In genomic region chr20:22819784-22820183, GRCh38 we compare ENCODE assay signal across 22 cellular contexts.
DNase-seq lines count a peak whose midpoint lies in the region; ATAC-seq, FAIRE-seq and TF ChIP-seq lines count a peak whose summit lies in the region.
"Had no signal": no experiment of that assay in that cellular context is flagged by ENCODE, and none has a peak within 500 bp of the region (broad histone marks: within the 10 kb centered on the region; RNA-seq: fewer than 3 reads in every experiment).

No MANE protein-coding gene starts in this region.

- H3K56ac ChIP-seq in mesendoderm (ENCODE audit: low read length) = no peak overlapping the region

- H3K18ac ChIP-seq in mesendoderm (ENCODE audit: low read length) = no peak overlapping the region

- DNase-seq in A549 (ENCODE audit: low read depth in 1 of 2, low spot score in 1 of 2) = no peak
- no peak for DNase-seq in endodermal cell
- peak; percentile 70 for DNase-seq in mesendoderm
- no peak for DNase-seq in NCI-H187 (lab: John Stamatoyannopoulos, UW)
- DNase-seq in mesothelial cell of epicardium (ENCODE audit: low spot score in 2 of 2, unreplicated experiment in 2 of 2) = no peak
- DNase-seq in middle frontal gyrus (ENCODE audit: extremely low spot score, low spot score) = no peak
- DNase-seq: 8988T; CD4-positive, alpha-beta T cell; GOT3; MV-4-11; NCI-H1105; NCI-H1436 treated with DMSO at 0.1 percent for 48 hours; NCI-H1930; NCI-H2107; NCI-H446; NCI-H524 treated with DMSO at 0.1 percent for 48 hours; NCI-H774; PC-9; SHP77 had no signal

- FAIRE-seq in A549 (lab: Jason Lieb, UNC) = no peak
- FAIRE-seq: D721Med had no signal

- TF ChIP-seq CTCF in A549 (IDR thresholded peaks at IDR 0.05) (0 out of 3 replicates have a peak, but pooled peaks have one; percentile 16), OCI-LY3 (IDR thresholded peaks at IDR 0.05; ENCODE audit: low read depth, low read length) (peak; percentile 18; the same call in 1 of the 2 replicates), endodermal cell (conservative IDR thresholded peaks at IDR 0.05) (peak; percentile 52), mesothelial cell of epicardium (IDR thresholded peaks at IDR 0.05; ENCODE audit: unreplicated experiment) (no peak)

- no peaks in the 10 kb centered on the region for H3K36me3 Mint-ChIP-seq in endodermal cell (ENCODE audit: low read depth)
- no peaks in the 10 kb centered on the region for H3K36me3 Mint-ChIP-seq in mesothelial cell of epicardium

- H3K4me1 ChIP-seq in A549 (no peaks in the 10 kb centered on the region), OCI-LY3 (ENCODE audit: low read length) (no peaks in the 10 kb centered on the region), endodermal cell (ENCODE audit: control insufficient read depth, insufficient read depth, low read length) (no peaks in the 10 kb centered on the region), mesendoderm (ENCODE audit: control insufficient read depth, low read depth, low read length) (no peaks in the 10 kb centered on the region)
- H3K4me1 ChIP-seq: BLaER1 had no signal

- no peak for TF ChIP-seq EP300 in A549 (IDR thresholded peaks at IDR 0.05)

- H4K5ac ChIP-seq in mesendoderm (ENCODE audit: low read length) = no peak overlapping the region

- no peak overlapping the region for H2BK120ac ChIP-seq in mesendoderm (ENCODE audit: low read depth, low read length)

- H3K36me3 ChIP-seq in OCI-LY3 (replicated peaks; ENCODE audit: low read depth, low read length) (no peaks in the 10 kb centered on the region), endodermal cell (ENCODE audit: control insufficient read depth, insufficient read depth, low read length) (no peaks in the 10 kb centered on the region), mesendoderm (ENCODE audit: control insufficient read depth, insufficient read depth, low read length) (no peaks in the 10 kb centered on the region)
- H3K36me3 ChIP-seq: BLaER1 had no signal

- TF ChIP-seq RAD21 in A549 (conservative IDR thresholded peaks at IDR 0.05 in 1 of 2, IDR thresholded peaks at IDR 0.05 in 1 of 2) = peak; percentile 37 to 38; a peak in 4 of 5 replicates

- H3K27me3 ChIP-seq in OCI-LY3 (ENCODE audit: low read depth, low read length) = peaks cover 11% of the 10 kb centered on the region; the same call in 1 of the 2 replicates
- no peaks in the 10 kb centered on the region for H3K27me3 ChIP-seq in endodermal cell (ENCODE audit: control insufficient read depth, insufficient read depth, low read length, poor library complexity, severe bottlenecking)
- no peaks in the 10 kb centered on the region for H3K27me3 ChIP-seq in mesendoderm (ENCODE audit: insufficient read depth, low read length, poor library complexity)
- H3K27me3 ChIP-seq: BLaER1 had no signal

- no peak overlapping the region for H2BK5ac ChIP-seq in mesendoderm (ENCODE audit: low read length)

- ATAC-seq in A549 = no peak

- H2BK15ac ChIP-seq in mesendoderm (replicated peaks; ENCODE audit: low read depth) = no peak overlapping the region

- WGBS in A549 (ENCODE audit: missing lambda C conversion rate) = 73% methylated on average over 2 of the region's 2 CpGs
- WGBS in endodermal cell (ENCODE audit: insufficient coverage in 1 of 2, insufficient read length in 1 of 2), 2 experiments = 80 to 100% methylated on average over 1 to 2 of the region's 2 CpGs
- no CpG with 5 or more reads among the region's 2 CpGs for WGBS in mesendoderm (ENCODE audit: extremely low coverage, insufficient coverage, low lambda C conversion rate)

- no peak overlapping the region for H2AK5ac ChIP-seq in mesendoderm (ENCODE audit: low read length)

- H3K27ac ChIP-seq in A549 = 0 out of 6 replicates have a peak overlapping the region, but pooled peaks of 1 of the 2 experiments have one; percentile 23
- H3K27ac ChIP-seq in OCI-LY3 (ENCODE audit: low read length) = no peak overlapping the region
- no peak overlapping the region for H3K27ac ChIP-seq in endodermal cell (ENCODE audit: low read depth, low read length)
- no peak overlapping the region for H3K27ac ChIP-seq in mesendoderm (ENCODE audit: low read depth, low read length)
- H3K27ac ChIP-seq: BLaER1, PC-9 had no signal

- no peak overlapping the region for H3K23ac ChIP-seq in mesendoderm (ENCODE audit: low read length)

- H3K4me1 Mint-ChIP-seq in endodermal cell (peaks cover 1% of the 10 kb centered on the region), mesothelial cell of epicardium (peaks cover 9% of the 10 kb centered on the region)

- H4K20me1 ChIP-seq in OCI-LY3 (ENCODE audit: insufficient read depth, low read length) = no peaks in the 10 kb centered on the region
- H4K20me1 ChIP-seq: BLaER1 had no signal

- no peak overlapping the region for H3K4ac ChIP-seq in mesendoderm (ENCODE audit: low read depth, low read length)

- H3K4me3 ChIP-seq in A549 (no peak overlapping the region), OCI-LY3 (ENCODE audit: low read length) (no peak overlapping the region), endodermal cell (ENCODE audit: low read length) (no peak overlapping the region), mesendoderm (ENCODE audit: low read length) (no peak overlapping the region)
- H3K4me3 ChIP-seq: BLaER1, PC-9 had no signal

- no peak overlapping the region for H2AFZ ChIP-seq in OCI-LY3 (ENCODE audit: low read depth, low read length)
- H2AFZ ChIP-seq: PC-9 had no signal

- H3K79me1 ChIP-seq in mesendoderm (ENCODE audit: low read length) = no peaks in the 10 kb centered on the region

- H3K4me3 Mint-ChIP-seq in endodermal cell (no peak overlapping the region), mesothelial cell of epicardium (no peak overlapping the region)
- H3K4me3 Mint-ChIP-seq: CD4-positive, alpha-beta T cell had no signal

- CTCF ChIA-PET in A549 (lab: Yijun Ruan, JAX) = interaction anchor here (1.0 to 1.3 kb wide), 4 partner anchors 59 to 235 kb away, joined by 3 to 6 read pairs (median 4); no protein-coding TSS in a partner anchor

- TF ChIP-seq POLR2A in A549 (IDR thresholded peaks at IDR 0.05; ENCODE audit: low read length) = no peak

- H3K9ac ChIP-seq in OCI-LY3 (ENCODE audit: low read length) (no peak overlapping the region), endodermal cell (ENCODE audit: extremely low read depth, low read length, poor library complexity, severe bottlenecking) (no peak overlapping the region), mesendoderm (ENCODE audit: low read length) (no peak overlapping the region)
- H3K9ac ChIP-seq: BLaER1 had no signal

- no peak overlapping the region for H4K8ac ChIP-seq in mesendoderm (ENCODE audit: low read depth, low read length)

- H3K79me2 ChIP-seq in OCI-LY3 (ENCODE audit: low read length) = no peaks in the 10 kb centered on the region
- H3K79me2 ChIP-seq in mesendoderm (ENCODE audit: control insufficient read depth, insufficient read depth, low read length) = no peaks in the 10 kb centered on the region

- POLR2A ChIA-PET in A549 (lab: Yijun Ruan, JAX) = no interaction called here

- H3K4me2 ChIP-seq in A549 (no peak overlapping the region), OCI-LY3 (ENCODE audit: low read length) (no peak overlapping the region), mesendoderm (ENCODE audit: low read length) (no peak overlapping the region)
- H3K4me2 ChIP-seq: BLaER1, PC-9 had no signal

- H3K27ac Mint-ChIP-seq in endodermal cell (no peak overlapping the region), mesothelial cell of epicardium (no peak overlapping the region)
- H3K27ac Mint-ChIP-seq: CD4-positive, alpha-beta T cell had no signal

- H3K9me3 Mint-ChIP-seq in endodermal cell = no peaks in the 10 kb centered on the region
- H3K9me3 Mint-ChIP-seq in mesothelial cell of epicardium = no peaks in the 10 kb centered on the region
- H3K9me3 Mint-ChIP-seq: CD4-positive, alpha-beta T cell had no signal

- H3K27me3 Mint-ChIP-seq in endodermal cell (ENCODE audit: insufficient read depth) = peaks cover 7% of the 10 kb centered on the region
- peaks cover 18% of the 10 kb centered on the region for H3K27me3 Mint-ChIP-seq in mesothelial cell of epicardium (ENCODE audit: low read depth)
- H3K27me3 Mint-ChIP-seq: CD4-positive, alpha-beta T cell had no signal

- H3K9me3 ChIP-seq in A549 (no peaks in the 10 kb centered on the region), OCI-LY3 (ENCODE audit: insufficient read depth, low read length) (no peaks in the 10 kb centered on the region), endodermal cell (ENCODE audit: control insufficient read depth, low read length) (no peaks in the 10 kb centered on the region)
- H3K9me3 ChIP-seq: BLaER1 had no signal

TF ChIP-seq in A549, 52 proteins besides CTCF, POLR2A, EP300 and RAD21:
- TF ChIP-seq POLR2AphosphoS2 (conservative IDR thresholded peaks at IDR 0.05; ENCODE audit: low read length) (no peak), RFX5 (IDR thresholded peaks at IDR 0.05) (no peak), RCOR1 (IDR thresholded peaks at IDR 0.05; ENCODE audit: low read depth, low read length) (no peak), KDM5A (IDR thresholded peaks at IDR 0.05) (no peak), ELK1 (IDR thresholded peaks at IDR 0.05; ENCODE audit: low read depth, low read length) (no peak), ZSCAN20 (CRISPR knock-in tag; IDR thresholded peaks at IDR 0.05) (no peak), MAX (IDR thresholded peaks at IDR 0.05) (no peak), SMC3 (IDR thresholded peaks at IDR 0.05) (no peak; the same call in 2 of the 3 replicates), KDM1A (IDR thresholded peaks at IDR 0.05; ENCODE audit: low read depth) (no peak), EHF (CRISPR knock-in tag; IDR thresholded peaks at IDR 0.05) (no peak), HEYL (CRISPR knock-in tag; IDR thresholded peaks at IDR 0.05) (no peak), HOXB13 (CRISPR knock-in tag; IDR thresholded peaks at IDR 0.05; ENCODE audit: low read depth) (no peak), FOSB (CRISPR knock-in tag; IDR thresholded peaks at IDR 0.05) (no peak), JUN (IDR thresholded peaks at IDR 0.05) (no peak), RARB (CRISPR knock-in tag; IDR thresholded peaks at IDR 0.05) (no peak), TFCP2L1 (CRISPR knock-in tag; IDR thresholded peaks at IDR 0.05) (no peak), FOXS1 (CRISPR knock-in tag; IDR thresholded peaks at IDR 0.05) (no peak), MYC (IDR thresholded peaks at IDR 0.05; ENCODE audit: borderline replicate concordance, low read length) (no peak)
TF ChIP-seq in A549: peak in this region for 0.
